In the genomic region with DNA sequence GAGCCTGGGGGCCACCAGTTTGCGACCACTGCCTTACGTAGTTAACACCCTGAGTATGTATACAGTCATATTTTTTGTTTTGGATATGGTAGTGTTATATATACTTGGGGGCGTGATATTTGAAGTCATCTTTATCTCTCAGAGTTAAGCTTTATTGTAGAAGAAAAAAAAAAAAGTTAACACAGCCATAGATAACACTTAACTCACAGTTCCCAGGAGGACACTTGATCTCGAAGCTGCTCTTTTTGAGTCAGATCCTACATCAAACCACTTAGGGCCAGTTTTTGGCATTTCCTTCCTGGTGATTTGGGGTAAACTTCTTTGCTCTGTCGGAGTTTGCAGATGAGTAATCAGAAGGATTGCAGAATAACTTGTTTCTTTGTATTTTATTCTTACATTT, we compare ENCODE assay signal across 1 cellular context.
TF ChIP-seq lines count a peak whose summit lies in the region.

No MANE protein-coding gene starts in this region.

TF ChIP-seq in SK-N-SH, 30 proteins besides CTCF, POLR2A, EP300 and RAD21 (continued from another document):
- TF ChIP-seq RFX5 (IDR thresholded peaks at IDR 0.05; ENCODE audit: low read length) = no peak
- no peak for TF ChIP-seq FOXJ3 (CRISPR knock-in tag; IDR thresholded peaks at IDR 0.05)
- TF ChIP-seq POLR2AphosphoS5 (IDR thresholded peaks at IDR 0.05; ENCODE audit: low read depth, low read length) = no peak
- TF ChIP-seq REST (IDR thresholded peaks at IDR 0.05; ENCODE audit: low read depth, low read length) = no peak
- no peak for TF ChIP-seq PBX3 (IDR thresholded peaks at IDR 0.05)
